8 cellular contexts compared by ENCODE assay signal in genomic region chr6:142300758-142301251, GRCh38. TPM values are rescaled to one million over a fixed set of nuclear protein-coding genes. Genes with fewer than 3 reads are reported as not detected.
DNase-seq lines count a peak whose midpoint lies in the region; ATAC-seq, FAIRE-seq and TF ChIP-seq lines count a peak whose summit lies in the region.

No MANE protein-coding gene starts in this region.

- no peak for TF ChIP-seq RAD21 in Ishikawa (IDR thresholded peaks at IDR 0.05; ENCODE audit: low read depth)

- DNase-seq in bronchial epithelial cell (ENCODE audit: low read depth) (peak; percentile 98), lung microvascular endothelial cell (ENCODE audit: low read depth in 2 of 2) (peak; percentile 45 to 94), D721Med (ENCODE audit: insufficient read length, low spot score) (no peak), head of caudate nucleus (no peak)

- H3K36me3 ChIP-seq in ACC112 (ENCODE audit: insufficient read depth, low read length) (no peaks in the 10 kb centered on the region), bronchial epithelial cell (ENCODE audit: control insufficient read depth, insufficient read depth, low read length) (no peaks in the 10 kb centered on the region)

- peak overlapping the region; percentile 4 for H3K27ac ChIP-seq in ACC112 (ENCODE audit: low read depth, low read length)

- TF ChIP-seq CTCF in bronchial epithelial cell (IDR thresholded peaks at IDR 0.05; ENCODE audit: insufficient read depth, low read length, severe bottlenecking) (no peak), D721Med (IDR thresholded peaks at IDR 0.05; ENCODE audit: insufficient read depth, missing control alignments) (no peak)

- H3K79me2 ChIP-seq in ACC112 (ENCODE audit: control insufficient read depth, insufficient read depth, low read length, unreplicated experiment) = no peaks in the 10 kb centered on the region

- H3K27me3 ChIP-seq in ACC112 (ENCODE audit: insufficient read depth, low read length) (no peaks in the 10 kb centered on the region), bronchial epithelial cell (ENCODE audit: control insufficient read depth, insufficient read depth, low read length) (no peaks in the 10 kb centered on the region)

- H2AFZ ChIP-seq in ACC112 (ENCODE audit: low read length, unreplicated experiment) = peak overlapping the region; percentile 26

- TF ChIP-seq EP300 in Ishikawa (IDR thresholded peaks at IDR 0.05; ENCODE audit: borderline replicate concordance) = no peak

- peaks cover 19% of the 10 kb centered on the region for H3K4me1 ChIP-seq in ACC112 (ENCODE audit: control insufficient read depth, insufficient read depth, low read length, unreplicated experiment)

- no peak for ATAC-seq in HG03039 (IDR thresholded peaks at IDR 0.05; ENCODE audit: unreplicated experiment)
- no peak for ATAC-seq in GM21528 (IDR thresholded peaks at IDR 0.05; ENCODE audit: low FRiP score, unreplicated experiment)

- peak; percentile 73 for FAIRE-seq in bronchial epithelial cell (lab: Jason Lieb, UNC)
- FAIRE-seq in D721Med (lab: Jason Lieb, UNC) = no peak

- intact Hi-C loops in head of caudate nucleus (cut with DNase I) = no loop called here

- H3K4me3 ChIP-seq in ACC112 (ENCODE audit: low read depth, low read length) (peak overlapping the region; percentile 84), bronchial epithelial cell (ENCODE audit: low read depth, low read length) (peak overlapping the region; percentile 82)

TF ChIP-seq in Ishikawa, 13 proteins besides CTCF, POLR2A, EP300 and RAD21:
- TF ChIP-seq NFIC (IDR thresholded peaks at IDR 0.05) (peak; percentile 7; the same call in 1 of the 2 replicates), USF1 (IDR thresholded peaks at IDR 0.05) (no peak), YY1 (IDR thresholded peaks at IDR 0.05; ENCODE audit: low read depth) (no peak), REST (IDR thresholded peaks at IDR 0.05; ENCODE audit: low read depth) (no peak), FOXM1 (IDR thresholded peaks at IDR 0.05; ENCODE audit: borderline replicate concordance, low read depth) (no peak)

RNA-seq across cellular contexts. Expression of gene ADGRG6, which starts 1.0 kb away (rescaled TPM):
- 12.4 and 20.1 TPM in 2 replicates for total RNA-seq in bronchial epithelial cell
- 3.6 and 8.5 TPM in 2 replicates for total RNA-seq in lung microvascular endothelial cell

Comparison
In these comparisons a context has a peak if more than half of its experiments do, and no peak if none do; other contexts are left out.
1. DNase-seq: peak in bronchial epithelial cell (single experiment) and lung microvascular endothelial cell (2 of 2); none in D721Med (single experiment) and head of caudate nucleus (0 of 42).